ENCODE assay signal across 14 cellular contexts in genomic region chr7:125423444-125424155, GRCh38.
DNase-seq lines count a peak whose midpoint lies in the region; ATAC-seq lines count a peak whose summit lies in the region.
"Had no signal": no experiment of that assay in that cellular context is flagged by ENCODE, and none has a peak within 500 bp of the region (broad histone marks: within the 10 kb centered on the region; RNA-seq: fewer than 3 reads in every experiment).

No MANE protein-coding gene starts in this region.

- no peak overlapping the region for H3K4me3 Mint-ChIP-seq in activated CD8-positive, alpha-beta memory T cell treated with anti-CD3 and anti-CD28 coated beads, Interleukin-2, amount 10 ng/mL, durations not matched to agents 7 days and 5 days
- H3K4me3 Mint-ChIP-seq: B cell, H9 had no signal

- H3K27ac Mint-ChIP-seq in activated CD8-positive, alpha-beta memory T cell treated with anti-CD3 and anti-CD28 coated beads, Interleukin-2, amount 10 ng/mL, durations not matched to agents 7 days and 5 days: no peak overlapping the region
- H3K27ac Mint-ChIP-seq: B cell, H9 had no signal

- H3K4me1 Mint-ChIP-seq in activated CD8-positive, alpha-beta memory T cell treated with anti-CD3 and anti-CD28 coated beads, Interleukin-2, amount 10 ng/mL, durations not matched to agents 7 days and 5 days: peaks cover 5% of the 10 kb centered on the region
- H3K4me1 Mint-ChIP-seq: B cell had no signal

- H3K27me3 Mint-ChIP-seq in activated CD8-positive, alpha-beta memory T cell treated with anti-CD3 and anti-CD28 coated beads, Interleukin-2, amount 10 ng/mL, durations not matched to agents 7 days and 5 days: no peaks in the 10 kb centered on the region
- H3K27me3 Mint-ChIP-seq: B cell had no signal

- no peak for DNase-seq in activated CD8-positive, alpha-beta memory T cell treated with anti-CD3 and anti-CD28 coated beads, Interleukin-2, amount 10 ng/mL, durations not matched to agents 7 days and 5 days
- DNase-seq in activated CD8-positive, alpha-beta memory T cell treated with anti-CD3 and anti-CD28 coated beads, Interleukin-2, amount 50 U/mL, for 4 hours: no peak
- DNase-seq in NCI-H460 (ENCODE audit: extremely low read depth, low read depth) (peak; percentile 26), dermis blood vessel endothelial cell (peak; percentile 91), DMS 273 treated with DMSO at 0.1 percent for 48 hours (lab: John Stamatoyannopoulos, UW) (no peak), COLO668 (lab: John Stamatoyannopoulos, UW; ENCODE audit: unreplicated experiment) (no peak)
- no peak for DNase-seq in stimulated activated naive CD8-positive, alpha-beta T cell treated with anti-CD3 and anti-CD28 coated beads, Interleukin-15, Interleukin-2, amounts not matched to agents 100 U/mL and 50 U/mL, for 24 hours
- DNase-seq: H9; NCI-H1048; ovary; stimulated activated CD4-positive, alpha-beta T cell treated with anti-CD3 and anti-CD28 coated beads, Interleukin-1b, Interleukin-23, amount 100 ng/mL, for 48 hours; stimulated activated naive CD4-positive, alpha-beta T cell treated with Interleukin-2 at 50 U/mL for 16 hours had no signal

- ATAC-seq in activated CD8-positive, alpha-beta memory T cell treated with anti-CD3 and anti-CD28 coated beads, Interleukin-2, amount 10 ng/mL, durations not matched to agents 7 days and 5 days: peak; percentile 66
- peak; percentile 57 for ATAC-seq in stimulated activated naive CD8-positive, alpha-beta T cell treated with anti-CD3 and anti-CD28 coated beads, Interleukin-15, Interleukin-2, amounts not matched to agents 100 U/mL and 50 U/mL, for 24 hours
- no peak for ATAC-seq in GM18502 (IDR thresholded peaks at IDR 0.05; ENCODE audit: poor library complexity, unreplicated experiment)

- no peaks in the 10 kb centered on the region for H3K36me3 Mint-ChIP-seq in activated CD8-positive, alpha-beta memory T cell treated with anti-CD3 and anti-CD28 coated beads, Interleukin-2, amount 10 ng/mL, durations not matched to agents 7 days and 5 days

- CTCF ChIA-PET in activated CD8-positive, alpha-beta memory T cell treated with anti-CD3 and anti-CD28 coated beads, Interleukin-2, amount 10 ng/mL, durations not matched to agents 7 days and 5 days (lab: Charles Lee): no interaction called here

- H3K9me3 Mint-ChIP-seq in activated CD8-positive, alpha-beta memory T cell treated with anti-CD3 and anti-CD28 coated beads, Interleukin-2, amount 10 ng/mL, durations not matched to agents 7 days and 5 days (ENCODE audit: low read depth): peaks cover 13% of the 10 kb centered on the region

Comparison
In these comparisons a context has a peak if more than half of its experiments do, and no peak if none do; other contexts are left out.
1. DNase-seq: peak in NCI-H460 (single experiment) and dermis blood vessel endothelial cell (single experiment); none in activated CD8-positive, alpha-beta memory T cell treated with anti-CD3 and anti-CD28 coated beads, Interleukin-2, amount 10 ng/mL, durations not matched to agents 7 days and 5 days (single experiment), activated CD8-positive, alpha-beta memory T cell treated with anti-CD3 and anti-CD28 coated beads, Interleukin-2, amount 50 U/mL, for 4 hours (single experiment), stimulated activated naive CD8-positive, alpha-beta T cell treated with anti-CD3 and anti-CD28 coated beads, Interleukin-15, Interleukin-2, amounts not matched to agents 100 U/mL and 50 U/mL, for 24 hours (single experiment), DMS 273 treated with DMSO at 0.1 percent for 48 hours (single experiment) and COLO668 (single experiment).